ENCODE assay signal across 21 cellular contexts in the genomic region with DNA sequence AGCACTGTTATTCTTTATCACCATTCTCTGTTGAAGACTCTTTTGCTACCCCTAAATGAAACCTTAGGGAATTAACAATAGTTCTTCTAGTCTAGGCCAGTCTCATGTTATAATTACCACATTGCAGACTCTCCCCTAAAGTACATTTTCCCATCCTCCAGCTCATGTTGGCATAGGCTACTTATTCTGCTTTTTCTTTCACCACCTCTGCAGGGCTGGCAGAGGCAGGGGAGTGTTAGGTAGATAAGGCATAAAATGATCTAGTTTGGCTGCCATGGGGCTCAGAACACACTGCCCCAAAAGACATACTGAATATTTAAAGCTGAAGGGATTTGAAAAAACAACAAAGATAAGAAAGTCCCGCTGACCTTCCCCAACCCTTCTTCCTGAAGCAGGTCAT.
DNase-seq lines count a peak whose midpoint lies in the region; ATAC-seq and TF ChIP-seq lines count a peak whose summit lies in the region.
"Had no signal": no experiment of that assay in that cellular context is flagged by ENCODE, and none has a peak within 500 bp of the region (broad histone marks: within the 10 kb centered on the region; RNA-seq: fewer than 3 reads in every experiment).

No MANE protein-coding gene starts in this region.

- H3K9me2 ChIP-seq in GM23338 (ENCODE audit: insufficient read depth): no peaks in the 10 kb centered on the region; the same call in 1 of the 2 replicates
- no peaks in the 10 kb centered on the region for H3K9me2 ChIP-seq in Karpas-422 (replicated peaks; ENCODE audit: insufficient read depth, low read length)
- no peaks in the 10 kb centered on the region for H3K9me2 ChIP-seq in OCI-LY7 (ENCODE audit: insufficient read depth, low read length)

- DNase-seq in Right ventricle myocardium inferior (ENCODE audit: missing footprints) (no peak), heart left ventricle (no peak), GM23338 (ENCODE audit: low spot score) (no peak), Karpas-422 (no peak), OCI-LY7 (ENCODE audit: low spot score) (no peak), ecto neural progenitor cell (ENCODE audit: low spot score) (no peak)
- DNase-seq: 8988T; ACHN; Caco-2; CD4-positive, CD25-positive, alpha-beta regulatory T cell; CD8-positive, alpha-beta T cell; DMS153; DND-41; GOT3 had no signal

- H3K36me3 ChIP-seq in heart left ventricle (no peaks in the 10 kb centered on the region), GM23338 (ENCODE audit: insufficient read depth) (0 out of 2 replicates have a peak, but pooled peaks cover 3% of the 10 kb centered on the region), Karpas-422 (ENCODE audit: insufficient read depth, low read length) (peaks cover 27% of the 10 kb centered on the region), OCI-LY7 (ENCODE audit: insufficient read depth, low read length) (no peaks in the 10 kb centered on the region; the same call in 1 of the 2 replicates)
- H3K36me3 ChIP-seq: BLaER1, HAP-1 had no signal

- no peak overlapping the region for H3K4me3 Mint-ChIP-seq in GM23338
- H3K4me3 Mint-ChIP-seq: B cell; CD4-positive, CD25-positive, alpha-beta regulatory T cell; CD8-positive, alpha-beta T cell had no signal

- ATAC-seq in Right ventricle myocardium inferior: peak; percentile 56
- no peak for ATAC-seq in heart left ventricle
- ATAC-seq in GM23338: no peak
- ATAC-seq in GM21423 (IDR thresholded peaks at IDR 0.05; ENCODE audit: unreplicated experiment): no peak
- ATAC-seq in HG03095 (IDR thresholded peaks at IDR 0.05; ENCODE audit: unreplicated experiment): no peak
- ATAC-seq: A549; CD8-positive, alpha-beta T cell had no signal

- H3K27me3 Mint-ChIP-seq in GM23338 (ENCODE audit: insufficient read depth, low read depth, poor library complexity): no peaks in the 10 kb centered on the region
- H3K27me3 Mint-ChIP-seq: CD4-positive, CD25-positive, alpha-beta regulatory T cell had no signal

- no peak overlapping the region for H3K27ac Mint-ChIP-seq in GM23338
- H3K27ac Mint-ChIP-seq: B cell; CD4-positive, CD25-positive, alpha-beta regulatory T cell; CD8-positive, alpha-beta T cell had no signal

- H3K36me3 Mint-ChIP-seq in GM23338 (ENCODE audit: low read depth): no peaks in the 10 kb centered on the region
- H3K36me3 Mint-ChIP-seq: CD4-positive, CD25-positive, alpha-beta regulatory T cell; CD8-positive, alpha-beta T cell had no signal

- H3K27ac ChIP-seq in heart left ventricle (no peak overlapping the region), GM23338 (ENCODE audit: low read depth) (no peak overlapping the region), Karpas-422 (ENCODE audit: low read length) (peak overlapping the region; percentile 99), OCI-LY7 (ENCODE audit: low read depth, low read length, poor library complexity, severe bottlenecking) (no peak overlapping the region)
- H3K27ac ChIP-seq: A549, BLaER1, C4-2B had no signal

- no peak overlapping the region for H3K4me3 ChIP-seq in heart left ventricle
- no peak overlapping the region for H3K4me3 ChIP-seq in GM23338
- no peak overlapping the region for H3K4me3 ChIP-seq in Karpas-422 (ENCODE audit: low read length)
- H3K4me3 ChIP-seq in OCI-LY7 (ENCODE audit: low read depth, low read length, poor library complexity, severe bottlenecking): no peak overlapping the region
- H3K4me3 ChIP-seq: A549, BLaER1, HAP-1 had no signal

- H3K4me2 ChIP-seq in GM23338: no peak overlapping the region
- H3K4me2 ChIP-seq in Karpas-422 (ENCODE audit: low read depth, low read length, poor library complexity, severe bottlenecking): no peak overlapping the region
- H3K4me2 ChIP-seq in OCI-LY7 (ENCODE audit: low read length): no peak overlapping the region
- H3K4me2 ChIP-seq: A549, BLaER1 had no signal

- TF ChIP-seq CTCF in heart left ventricle (IDR thresholded peaks at IDR 0.05): no peak
- no peak for TF ChIP-seq CTCF in GM23338 (conservative IDR thresholded peaks at IDR 0.05; ENCODE audit: low read depth in 2 of 2)
- no peak for TF ChIP-seq CTCF in OCI-LY7 (conservative IDR thresholded peaks at IDR 0.05; ENCODE audit: low read length)

- H3F3A ChIP-seq in GM23338 (replicated peaks; ENCODE audit: low read depth): no peaks in the 10 kb centered on the region

- CTCF ChIA-PET in OCI-LY7 (lab: Charles Lee; ENCODE audit: unreplicated experiment): no interaction called here

- H3K9me3 Mint-ChIP-seq in GM23338: no peaks in the 10 kb centered on the region; the same call in 1 of the 3 replicates
- H3K9me3 Mint-ChIP-seq: CD8-positive, alpha-beta T cell had no signal

- H3K9ac ChIP-seq in Karpas-422 (ENCODE audit: low read length): no peak overlapping the region
- H3K9ac ChIP-seq: BLaER1 had no signal

- H4K20me1 ChIP-seq in GM23338 (replicated peaks; ENCODE audit: insufficient read depth): no peaks in the 10 kb centered on the region
- no peaks in the 10 kb centered on the region for H4K20me1 ChIP-seq in Karpas-422 (ENCODE audit: insufficient read depth, low read depth, low read length)
- no peaks in the 10 kb centered on the region for H4K20me1 ChIP-seq in OCI-LY7 (ENCODE audit: insufficient read depth, low read length)
- H4K20me1 ChIP-seq: BLaER1 had no signal

- H3K9me3 ChIP-seq in heart left ventricle (no peaks in the 10 kb centered on the region), Karpas-422 (ENCODE audit: low read length) (no peaks in the 10 kb centered on the region), OCI-LY7 (ENCODE audit: low read length) (peaks cover 4% of the 10 kb centered on the region; the same call in 1 of the 2 replicates)
- H3K9me3 ChIP-seq: A549, Caco-2, HAP-1 had no signal

- H2AFZ ChIP-seq in GM23338: peak overlapping the region; percentile 83
- H2AFZ ChIP-seq in Karpas-422 (ENCODE audit: low read length): no peak overlapping the region
- H2AFZ ChIP-seq in OCI-LY7 (ENCODE audit: low read length): peak overlapping the region; percentile 59; the same call in 1 of the 2 replicates

- WGBS in heart left ventricle, 4 donors: 31 to 53% (median 48%) methylated on average over 1 of the region's 1 CpG

- intact Hi-C loops in Right ventricle myocardium inferior (cut with DNase I): no loop called here
- intact Hi-C loops in heart left ventricle (cut with DNase I): no loop called here
- intact Hi-C loops in OCI-LY7 (cut with micrococcal nuclease; ENCODE audit: unreplicated experiment): no loop called here

- H3K27me3 ChIP-seq in heart left ventricle (no peaks in the 10 kb centered on the region), GM23338 (ENCODE audit: insufficient read depth) (no peaks in the 10 kb centered on the region), Karpas-422 (ENCODE audit: low read length) (no peaks in the 10 kb centered on the region)
- H3K27me3 ChIP-seq: BLaER1 had no signal

- TF ChIP-seq POLR2A in heart left ventricle (IDR thresholded peaks at IDR 0.05): no peak

- BruUV-seq in OCI-LY7 (replicated peaks; lab: Mats Ljungman, UMichigan): no TSS peak

- H3K79me2 ChIP-seq in GM23338 (replicated peaks; ENCODE audit: insufficient read depth) (no peaks in the 10 kb centered on the region), Karpas-422 (ENCODE audit: low read length) (peaks cover 4% of the 10 kb centered on the region; the same call in 1 of the 2 replicates), OCI-LY7 (ENCODE audit: insufficient read depth, low read depth, low read length) (no peaks in the 10 kb centered on the region)

- H3K4me1 ChIP-seq in heart left ventricle (peaks cover 0 to 24% (median 3%) of the 10 kb centered on the region in 12 donors), GM23338 (ENCODE audit: insufficient read depth) (no peaks in the 10 kb centered on the region), Karpas-422 (ENCODE audit: low read length) (peaks cover 63% of the 10 kb centered on the region), OCI-LY7 (ENCODE audit: insufficient read depth, low read length, poor library complexity, severe bottlenecking) (peaks cover 41% of the 10 kb centered on the region)
- H3K4me1 ChIP-seq: A549 had no signal

- POLR2A ChIA-PET in OCI-LY7 (lab: Charles Lee): interaction anchor here (1.0 to 1.8 kb wide), 3 partner anchors 10 to 191 kb away, joined by 4 to 10 read pairs (median 5); no protein-coding TSS in a partner anchor

- H3K4me1 Mint-ChIP-seq in GM23338: peaks cover 3% of the 10 kb centered on the region; the same call in 1 of the 3 replicates
- H3K4me1 Mint-ChIP-seq: CD4-positive, CD25-positive, alpha-beta regulatory T cell had no signal

TF ChIP-seq in GM23338, 12 proteins besides CTCF, POLR2A, EP300 and RAD21:
- no peak for TF ChIP-seq JUNB (IDR thresholded peaks at IDR 0.05; ENCODE audit: unreplicated experiment)
- TF ChIP-seq POLR2AphosphoS5 (IDR thresholded peaks at IDR 0.05; ENCODE audit: low read depth): no peak
- TF ChIP-seq EZH2phosphoT487 (IDR thresholded peaks at IDR 0.05; ENCODE audit: unreplicated experiment): no peak
